Comparison of ENCODE assay signal across 1 cellular context in genomic region chr15:38251726-38252480, GRCh38.
TF ChIP-seq lines count a peak whose summit lies in the region.

No MANE protein-coding gene starts in this region.

TF ChIP-seq in K562, 482 proteins besides CTCF, POLR2A, EP300 and RAD21 (continued from another document and continues in another):
- TF ChIP-seq TCF15 (CRISPR knock-in tag; IDR thresholded peaks at IDR 0.05) (no peak), HNRNPLL (IDR thresholded peaks at IDR 0.05; ENCODE audit: low read depth, low read length, poor library complexity, severe bottlenecking) (no peak), MED1 (CRISPR knock-in tag; IDR thresholded peaks at IDR 0.05; ENCODE audit: borderline replicate concordance) (no peak), RBFOX2 (IDR thresholded peaks at IDR 0.05; ENCODE audit: low read depth, low read length) (peak; percentile 91), NFIC (IDR thresholded peaks at IDR 0.05) (peak; percentile 81), SP1 (CRISPR knock-in tag; IDR thresholded peaks at IDR 0.05) (peak; percentile 63), ZNF79 (CRISPR knock-in tag; IDR thresholded peaks at IDR 0.05; ENCODE audit: low read depth) (no peak), ZNF311 (CRISPR knock-in tag; IDR thresholded peaks at IDR 0.05) (no peak), MITF (IDR thresholded peaks at IDR 0.05) (0 out of 2 replicates have a peak, but pooled peaks have one; percentile 40), CCNT2 (IDR thresholded peaks at IDR 0.05; ENCODE audit: borderline replicate concordance, extremely low read depth, insufficient read length, low read depth, low read length) (peak; percentile 2), ATF3 (IDR thresholded peaks at IDR 0.05) (peak; percentile 57; the same call in 1 of the 2 replicates), ATF3 (CRISPR knock-in tag; conservative IDR thresholded peaks at IDR 0.05) (no peak), THAP12 (CRISPR knock-in tag; IDR thresholded peaks at IDR 0.05) (no peak), LCOR (CRISPR knock-in tag; IDR thresholded peaks at IDR 0.05) (peak; percentile 98), MYC (IDR thresholded peaks at IDR 0.05; ENCODE audit: low read depth, low read length) (peak; percentile 87), MYC (CRISPR knock-in tag; IDR thresholded peaks at IDR 0.05; ENCODE audit: borderline replicate concordance, low read depth) (peak; percentile 71; the same call in 1 of the 2 replicates), USF1 (CRISPR knock-in tag; IDR thresholded peaks at IDR 0.05) (peak; percentile 53), CREM (IDR thresholded peaks at IDR 0.05; ENCODE audit: low read depth) (peak; percentile 70), ZHX1 (conservative IDR thresholded peaks at IDR 0.05; ENCODE audit: low read length) (no peak), HBP1 (CRISPR knock-in tag; IDR thresholded peaks at IDR 0.05) (no peak), RNF2 (IDR thresholded peaks at IDR 0.05) (peak; percentile 57; the same call in 1 of the 2 replicates), CHD1 (IDR thresholded peaks at IDR 0.05; ENCODE audit: low read length) (no peak), ZFPM2 (CRISPR knock-in tag; IDR thresholded peaks at IDR 0.05) (no peak), ZNF175 (CRISPR knock-in tag; IDR thresholded peaks at IDR 0.05; ENCODE audit: low read depth) (no peak), HLTF (IDR thresholded peaks at IDR 0.05) (peak; percentile 11; the same call in 1 of the 2 replicates), CBX5 (IDR thresholded peaks at IDR 0.05; ENCODE audit: borderline replicate concordance, low read depth) (no peak), SLC30A9 (CRISPR knock-in tag; IDR thresholded peaks at IDR 0.05) (no peak), AFF4 (CRISPR knock-in tag; IDR thresholded peaks at IDR 0.05) (peak; percentile 67; the same call in 1 of the 2 replicates), CBX2 (IDR thresholded peaks at IDR 0.05; ENCODE audit: insufficient read depth, low read length, poor library complexity, severe bottlenecking) (no peak), POLR2G (IDR thresholded peaks at IDR 0.05; ENCODE audit: low read depth, low read length) (peak; percentile 91), KDM5B (IDR thresholded peaks at IDR 0.05; ENCODE audit: insufficient replicate concordance, low read depth, low read length) (no peak), ZNF277 (CRISPR knock-in tag; IDR thresholded peaks at IDR 0.05; ENCODE audit: borderline replicate concordance) (no peak), DPF2 (IDR thresholded peaks at IDR 0.05) (peak; percentile 60), PHB2 (IDR thresholded peaks at IDR 0.05; ENCODE audit: low read depth) (no peak), KDM4B (IDR thresholded peaks at IDR 0.05; ENCODE audit: borderline replicate concordance in 2 of 2, low read depth in 1 of 2) (peak in 1 of 2 experiments; percentile 71; a peak in 1 of 4 replicates), MAFK (IDR thresholded peaks at IDR 0.05; ENCODE audit: low read length) (no peak), ETS2 (tag; IDR thresholded peaks at IDR 0.05; ENCODE audit: borderline replicate concordance, poor library complexity, severe bottlenecking) (peak; percentile 98), ZNF445 (CRISPR knock-in tag; IDR thresholded peaks at IDR 0.05; ENCODE audit: low read depth) (no peak), CGGBP1 (CRISPR knock-in tag; IDR thresholded peaks at IDR 0.05) (no peak), DMBX1 (CRISPR knock-in tag; IDR thresholded peaks at IDR 0.05; ENCODE audit: borderline replicate concordance) (peak; percentile 63; the same call in 1 of the 2 replicates), ZNF584 (CRISPR knock-in tag; IDR thresholded peaks at IDR 0.05; ENCODE audit: low read depth) (no peak), NRF1 (conservative IDR thresholded peaks at IDR 0.05 in 1 of 2, IDR thresholded peaks at IDR 0.05 in 1 of 2) (peak; percentile 78 to 83), CBFB (CRISPR knock-in tag; IDR thresholded peaks at IDR 0.05) (no peak), CBX3 (IDR thresholded peaks at IDR 0.05; ENCODE audit: borderline replicate concordance in 1 of 2, low read length in 2 of 2) (peak in 1 of 2 experiments; percentile 44; a peak in 1 of 3 replicates), ZNF140 (CRISPR knock-in tag; IDR thresholded peaks at IDR 0.05) (no peak), CHD2 (IDR thresholded peaks at IDR 0.05; ENCODE audit: low read depth, low read length) (peak; percentile 87), ZKSCAN1 (IDR thresholded peaks at IDR 0.05; ENCODE audit: low read depth, low read length) (no peak), CREB3 (tag; conservative IDR thresholded peaks at IDR 0.05; ENCODE audit: low read depth) (no peak), ZNF436 (CRISPR knock-in tag; IDR thresholded peaks at IDR 0.05) (no peak), E2F1 (CRISPR knock-in tag; IDR thresholded peaks at IDR 0.05) (no peak)
